20 cellular contexts compared by ENCODE assay signal in the genomic region with DNA sequence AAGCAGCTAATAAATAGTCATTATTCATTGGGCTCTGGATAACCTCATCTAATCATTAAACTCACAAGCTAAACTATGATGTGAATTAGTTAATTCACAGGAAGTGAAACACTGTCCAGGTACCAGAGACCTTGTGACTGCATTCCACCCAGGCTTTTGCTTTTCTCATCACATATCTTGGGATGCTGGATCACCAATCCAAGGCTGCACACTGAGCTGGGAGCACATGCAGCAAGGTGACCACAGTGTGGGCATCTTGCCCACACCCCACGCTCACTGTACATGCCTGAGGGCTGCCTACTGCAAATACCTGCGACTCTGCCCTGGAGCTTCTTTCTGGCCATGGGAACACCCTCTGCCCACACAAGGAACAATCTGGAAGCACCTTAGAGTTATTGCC. TPM values are rescaled to one million over a fixed set of nuclear protein-coding genes. Genes with fewer than 3 reads are reported as not detected.
"Had no signal": no experiment of that assay in that cellular context is flagged by ENCODE, and none has a peak within 500 bp of the region (broad histone marks: within the 10 kb centered on the region; RNA-seq: fewer than 3 reads in every experiment).

No MANE protein-coding gene starts in this region.

- H3K4me1 Mint-ChIP-seq: naive B cell had no signal

- ATAC-seq: activated naive CD4-positive, alpha-beta T cell treated with anti-CD3 and anti-CD28 coated beads, Interleukin-2, amount 50 U/mL, for 72 hours; effector memory CD8-positive, alpha-beta T cell; mucosa of descending colon; stimulated activated memory B cell treated with anti-CD40 and anti-IgM and Interleukin-4, amounts not matched to agents 10 μg/mL and 1 μg/mL and 100 μg/mL, for 72 hours had no signal

- H3K4me3 Mint-ChIP-seq: effector memory CD8-positive, alpha-beta T cell; naive B cell; stimulated activated memory B cell treated with anti-CD40 and anti-IgM and Interleukin-4, amounts not matched to agents 10 μg/mL and 1 μg/mL and 100 μg/mL, for 72 hours had no signal

- H3K36me3 Mint-ChIP-seq: activated naive CD4-positive, alpha-beta T cell treated with anti-CD3 and anti-CD28 coated beads, Interleukin-2, amount 50 U/mL, for 72 hours; naive B cell; stimulated activated memory B cell treated with anti-CD40 and anti-IgM and Interleukin-4, amounts not matched to agents 10 μg/mL and 1 μg/mL and 100 μg/mL, for 72 hours had no signal

- DNase-seq: activated CD4-positive, alpha-beta T cell treated with anti-CD3 and anti-CD28 coated beads for 1 hour; activated CD4-positive, alpha-beta T cell treated with anti-CD3 and anti-CD28 coated beads, Interleukin-2, amount 50 U/mL, for 1 hour; activated T-cell treated with anti-CD3 and anti-CD28 coated beads, Interleukin-2, amount 50 U/mL, for 1 hour; aorta; colonic mucosa; dorsolateral prefrontal cortex; effector memory CD8-positive, alpha-beta T cell; esophagus squamous epithelium; mesenchymal stem cell; mucosa of descending colon; naive B cell; nucleus accumbens; sigmoid colon; stimulated activated CD4-positive, alpha-beta T cell treated with anti-CD3 and anti-CD28 coated beads, Interleukin-15, amount 100 ng/mL, for 24 hours; stomach; T-helper 9 cell; transverse colon had no signal

- H3K9me3 Mint-ChIP-seq: effector memory CD8-positive, alpha-beta T cell had no signal

- H3K27ac Mint-ChIP-seq: activated naive CD4-positive, alpha-beta T cell treated with anti-CD3 and anti-CD28 coated beads, Interleukin-2, amount 50 U/mL, for 72 hours; effector memory CD8-positive, alpha-beta T cell; naive B cell; stimulated activated memory B cell treated with anti-CD40 and anti-IgM and Interleukin-4, amounts not matched to agents 10 μg/mL and 1 μg/mL and 100 μg/mL, for 72 hours had no signal

- H3K27ac ChIP-seq: colonic mucosa, dorsolateral prefrontal cortex, esophagus squamous epithelium, sigmoid colon, stomach, transverse colon had no signal

- H3K4me1 ChIP-seq: colonic mucosa, sigmoid colon had no signal

- H3K9me3 ChIP-seq: colonic mucosa, mucosa of descending colon, sigmoid colon had no signal

- H3K36me3 ChIP-seq: colonic mucosa, esophagus squamous epithelium, sigmoid colon, stomach, transverse colon had no signal

- H3K4me3 ChIP-seq: colonic mucosa, dorsolateral prefrontal cortex, esophagus squamous epithelium, mucosa of descending colon, sigmoid colon, smooth muscle cell, stomach, transverse colon had no signal

- H3K27me3 ChIP-seq: colonic mucosa, dorsolateral prefrontal cortex, esophagus squamous epithelium, sigmoid colon, stomach, transverse colon had no signal

RNA-seq across cellular contexts. Expression of gene TNFAIP8L3, which starts 40.6 kb away (rescaled TPM):
- total RNA-seq: smooth muscle cell had no signal
